Comparison of ENCODE assay signal across 36 cellular contexts in the genomic region with DNA sequence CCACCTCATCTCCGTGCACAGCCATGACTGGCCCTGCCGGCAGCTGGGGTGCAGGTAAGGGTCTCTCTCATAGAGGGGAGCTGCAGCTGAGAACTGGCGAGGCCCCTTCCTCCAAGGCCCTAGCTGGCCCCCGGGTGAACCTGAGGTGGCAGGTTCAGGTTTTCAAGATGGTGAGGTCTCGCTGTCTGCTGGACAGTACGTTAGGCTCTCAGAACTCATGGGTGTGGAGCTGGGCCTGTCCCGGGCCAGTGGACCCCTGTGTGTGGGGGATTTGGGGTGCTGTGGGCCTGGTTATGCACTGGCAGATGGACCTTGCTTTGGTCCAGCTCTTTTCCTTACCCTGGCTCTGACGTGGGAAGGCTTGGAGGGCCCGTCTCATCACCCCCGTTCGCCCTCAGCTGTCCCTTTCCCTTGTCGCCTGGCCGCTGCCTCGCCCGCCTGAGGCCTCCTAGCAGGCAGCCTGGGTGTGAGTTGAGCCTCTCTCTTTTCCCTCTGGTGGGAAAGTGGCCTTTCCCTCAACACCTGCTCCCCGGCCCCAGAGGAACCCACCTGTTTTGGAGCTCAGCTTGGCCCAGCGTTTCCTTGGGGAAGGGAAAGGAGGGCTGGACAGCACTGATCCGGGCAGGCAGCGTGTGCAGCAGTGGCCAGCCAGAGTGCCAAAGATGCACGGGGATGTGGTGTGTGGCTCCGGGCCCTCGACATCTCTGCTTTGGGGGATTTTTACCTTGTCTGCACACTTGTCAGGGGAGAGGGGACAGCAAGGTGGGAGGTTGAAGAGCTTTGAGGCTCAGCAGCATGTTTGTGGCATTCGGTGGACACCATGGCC. TPM values are rescaled to one million over a fixed set of nuclear protein-coding genes. Genes with fewer than 3 reads are reported as not detected.
"Had no signal": no experiment of that assay in that cellular context is flagged by ENCODE, and none has a peak within 500 bp of the region (broad histone marks: within the 10 kb centered on the region; RNA-seq: fewer than 3 reads in every experiment).

No MANE protein-coding gene starts in this region.

- H3K9me3 Mint-ChIP-seq: activated naive CD4-positive, alpha-beta T cell treated with anti-CD3 and anti-CD28 coated beads, Interleukin-2, amount 50 U/mL, for 72 hours; activated T-cell treated with anti-CD3 and anti-CD28 coated beads, Interleukin-2, amount 50 U/mL, for 72 hours; brain; immature natural killer cell; naive B cell; T-helper 2 cell treated with Interferon-gamma antibody and Interleukin-4, amounts not matched to agents 5 μg/mL and 100 μg/mL, for 36 hours had no signal

- ATAC-seq: activated CD4-positive, alpha-beta T cell treated with anti-CD3 and anti-CD28 coated beads for 36 hours; activated naive CD4-positive, alpha-beta T cell treated with anti-CD3 and anti-CD28 coated beads, Interleukin-2, amount 50 U/mL, for 72 hours; activated T-cell treated with anti-CD3 and anti-CD28 coated beads, Interleukin-2, amount 50 U/mL, for 72 hours; heart left ventricle; left colon; psoas muscle had no signal

- H3K9me3 ChIP-seq: ascending aorta, heart left ventricle, psoas muscle, spleen, stomach, thyroid gland, upper lobe of left lung, vagina had no signal

- H3K27ac ChIP-seq: ascending aorta, cardiac muscle cell, coronary artery, dorsolateral prefrontal cortex, heart left ventricle, parathyroid adenoma, spleen, stomach, thyroid gland, upper lobe of left lung, vagina had no signal

- H3K27ac Mint-ChIP-seq: activated CD4-positive, alpha-beta T cell treated with anti-CD3 and anti-CD28 coated beads for 36 hours; activated T-cell treated with anti-CD3 and anti-CD28 coated beads, Interleukin-2, amount 50 U/mL, for 72 hours; immature natural killer cell; T-helper 2 cell treated with Interferon-gamma antibody and Interleukin-4, amounts not matched to agents 5 μg/mL and 100 μg/mL, for 36 hours had no signal

- H3K4me3 Mint-ChIP-seq: activated CD4-positive, alpha-beta T cell treated with anti-CD3 and anti-CD28 coated beads for 36 hours; activated T-cell treated with anti-CD3 and anti-CD28 coated beads, Interleukin-2, amount 50 U/mL, for 72 hours; brain; immature natural killer cell; naive B cell; nephron progenitor cell; T-helper 2 cell treated with Interferon-gamma antibody and Interleukin-4, amounts not matched to agents 5 μg/mL and 100 μg/mL, for 36 hours had no signal

- H3K9ac ChIP-seq: parathyroid adenoma had no signal

- H3K4me3 ChIP-seq: ascending aorta, cardiac muscle cell, coronary artery, dorsolateral prefrontal cortex, heart left ventricle, psoas muscle, spleen, stomach, thyroid gland, upper lobe of left lung, vagina had no signal

- H3K27me3 Mint-ChIP-seq: activated CD4-positive, alpha-beta T cell treated with anti-CD3 and anti-CD28 coated beads for 36 hours; brain; naive B cell had no signal

- H3K27me3 ChIP-seq: ascending aorta, cardiac muscle cell, dorsolateral prefrontal cortex, spleen, stomach, thyroid gland, upper lobe of left lung, vagina had no signal

- DNase-seq: activated CD4-positive, alpha-beta T cell treated with anti-CD3 and anti-CD28 coated beads for 36 hours; activated CD4-positive, CD25-positive, alpha-beta regulatory T cell; activated naive CD4-positive, alpha-beta T cell; activated T-cell treated with anti-CD3 and anti-CD28 coated beads for 4 hours; activated T-cell treated with anti-CD3 and anti-CD28 coated beads, Interleukin-2, amount 50 U/mL, for 72 hours; cerebellar nuclear complex; dorsolateral prefrontal cortex; effector memory CD4-positive, alpha-beta T cell; foreskin fibroblast; heart left ventricle; hypothalamus; immature natural killer cell; kidney; left colon; mammary epithelial cell; naive B cell; nephron progenitor cell; nucleus accumbens; psoas muscle; spleen; stimulated activated CD4-positive, alpha-beta T cell treated with anti-CD3 and anti-CD28 coated beads, Interleukin-4, amount 100 ng/mL, for 1 hour; stomach; T-helper 1 cell; thyroid gland; upper lobe of left lung had no signal

- H3K4me1 Mint-ChIP-seq: brain, immature natural killer cell, nephron progenitor cell had no signal

- FAIRE-seq: kidney had no signal

- H2AFZ ChIP-seq: parathyroid adenoma had no signal

- H3K4me1 ChIP-seq: ascending aorta, heart left ventricle, parathyroid adenoma, thyroid gland, upper lobe of left lung, vagina had no signal

RNA-seq across cellular contexts. Expression of gene IL31, which starts 28.3 kb away (rescaled TPM):
- total RNA-seq: ascending aorta, cardiac muscle cell, dorsolateral prefrontal cortex, heart left ventricle, kidney, left colon, liver, mammary epithelial cell, mucosa of gallbladder, psoas muscle, spleen, stomach, thyroid gland, upper lobe of left lung, vagina had no signal
- polyA plus RNA-seq: cardiac muscle cell, esophagus, heart left ventricle, immature natural killer cell, liver, mammary epithelial cell, psoas muscle, spleen, stomach had no signal

RNA-seq across cellular contexts. Expression of gene LRRC43, which starts 37.2 kb away (rescaled TPM):
- total RNA-seq: ascending aorta, vagina had no signal
- polyA plus RNA-seq: mammary epithelial cell, stomach had no signal

RNA-seq across cellular contexts. Expression of gene B3GNT4, which starts 57.8 kb away (rescaled TPM):
- total RNA-seq: ascending aorta, heart left ventricle, liver, spleen had no signal
